13 cellular contexts compared by ENCODE assay signal in genomic region chr11:104713366-104713765, GRCh38.
"Had no signal": no experiment of that assay in that cellular context is flagged by ENCODE, and none has a peak within 500 bp of the region (broad histone marks: within the 10 kb centered on the region; RNA-seq: fewer than 3 reads in every experiment).

No MANE protein-coding gene starts in this region.

- H3K36me3 ChIP-seq: colonic mucosa, lower lobe of right lung had no signal

- H3K4me3 ChIP-seq: colonic mucosa, lower lobe of right lung had no signal

- DNase-seq: activated CD4-positive, alpha-beta T cell treated with anti-CD3 and anti-CD28 coated beads, Interleukin-2, amount 50 U/mL, for 1 hour; activated CD4-positive, CD25-positive, alpha-beta regulatory T cell; activated naive CD4-positive, alpha-beta T cell treated with anti-CD3 and anti-CD28 coated beads, Interleukin-2, amount 50 U/mL, for 16 hours; activated T-cell treated with anti-CD3 and anti-CD28 coated beads, Interleukin-2, amount 50 U/mL, for 1 hour; amygdala; colonic mucosa; glutamatergic neuron; left cardiac atrium; lower lobe of right lung; midbrain; small intestine; stimulated activated naive B cell treated with anti-CD40 and anti-IgM and Interleukin-4, amounts not matched to agents 10 μg/mL and 1 μg/mL and 100 μg/mL, for 72 hours; trophoblast cell had no signal

- H3K4me1 ChIP-seq: colonic mucosa, lower lobe of right lung had no signal

- H3K9me3 ChIP-seq: colonic mucosa, lower lobe of right lung had no signal

- H3K27me3 ChIP-seq: colonic mucosa had no signal

- H3K27ac ChIP-seq: colonic mucosa, lower lobe of right lung had no signal
